In genomic region chr20:53794529-53795115, GRCh38 we compare ENCODE assay signal across 1 cellular context.
TF ChIP-seq lines count a peak whose summit lies in the region.

No MANE protein-coding gene starts in this region.

TF ChIP-seq in HepG2, 621 proteins besides CTCF, POLR2A, EP300 and RAD21 (continued from another document):
- TF ChIP-seq ZNF572 (CRISPR knock-in tag; IDR thresholded peaks at IDR 0.05) (0 out of 2 replicates have a peak, but pooled peaks have one; percentile 74), ETS1 (CRISPR knock-in tag; IDR thresholded peaks at IDR 0.05) (no peak), TERF1 (CRISPR knock-in tag; IDR thresholded peaks at IDR 0.05) (no peak), ZBTB37 (CRISPR knock-in tag; IDR thresholded peaks at IDR 0.05) (no peak), ONECUT2 (CRISPR knock-in tag; IDR thresholded peaks at IDR 0.05) (no peak), ZNF562 (CRISPR knock-in tag; IDR thresholded peaks at IDR 0.05; ENCODE audit: borderline replicate concordance) (no peak), IKZF4 (CRISPR knock-in tag; IDR thresholded peaks at IDR 0.05; ENCODE audit: borderline replicate concordance, low read depth, not compliant biosample characterization) (no peak), THAP8 (CRISPR knock-in tag; IDR thresholded peaks at IDR 0.05; ENCODE audit: borderline replicate concordance) (no peak), STAT5B (CRISPR knock-in tag; IDR thresholded peaks at IDR 0.05) (no peak), ZNF691 (CRISPR knock-in tag; IDR thresholded peaks at IDR 0.05; ENCODE audit: borderline replicate concordance, low read depth) (no peak), NFKB2 (CRISPR knock-in tag; IDR thresholded peaks at IDR 0.05; ENCODE audit: borderline replicate concordance) (no peak), ZFX (CRISPR knock-in tag; IDR thresholded peaks at IDR 0.05; ENCODE audit: low read depth) (no peak), ZNF550 (CRISPR knock-in tag; IDR thresholded peaks at IDR 0.05; ENCODE audit: borderline replicate concordance) (no peak), PLRG1 (conservative IDR thresholded peaks at IDR 0.05) (no peak), ZNF788 (CRISPR knock-in tag; IDR thresholded peaks at IDR 0.05; ENCODE audit: borderline replicate concordance) (no peak), PHB2 (IDR thresholded peaks at IDR 0.05; ENCODE audit: partially characterized antibody) (no peak), POLR2G (IDR thresholded peaks at IDR 0.05; ENCODE audit: low read depth, low read length) (no peak), SNAPC2 (CRISPR knock-in tag; IDR thresholded peaks at IDR 0.05) (no peak), KDM5B (CRISPR knock-in tag; IDR thresholded peaks at IDR 0.05; ENCODE audit: borderline replicate concordance) (no peak), ATF2 (CRISPR knock-in tag; IDR thresholded peaks at IDR 0.05) (no peak), CBX1 (IDR thresholded peaks at IDR 0.05; ENCODE audit: low read depth) (no peak), TEAD3 (CRISPR knock-in tag; optimal IDR thresholded peaks at IDR 0.05; ENCODE audit: borderline replicate concordance) (no peak), MXI1 (IDR thresholded peaks at IDR 0.05; ENCODE audit: borderline replicate concordance, low read depth, low read length) (no peak), NR0B2 (CRISPR knock-in tag; IDR thresholded peaks at IDR 0.05) (0 out of 2 replicates have a peak, but pooled peaks have one; percentile 36), HIVEP1 (CRISPR knock-in tag; IDR thresholded peaks at IDR 0.05) (peak; percentile 44; the same call in 1 of the 2 replicates), NFE2L1 (CRISPR knock-in tag; IDR thresholded peaks at IDR 0.05; ENCODE audit: borderline replicate concordance) (0 out of 2 replicates have a peak, but pooled peaks have one; percentile 26), CAMTA2 (CRISPR knock-in tag; IDR thresholded peaks at IDR 0.05; ENCODE audit: borderline replicate concordance) (0 out of 2 replicates have a peak, but pooled peaks have one; percentile 47), U2AF2 (IDR thresholded peaks at IDR 0.05; ENCODE audit: low read depth, low read length) (no peak), SIN3B (IDR thresholded peaks at IDR 0.05; ENCODE audit: low read length) (no peak), ZNF414 (CRISPR knock-in tag; IDR thresholded peaks at IDR 0.05) (no peak), HMGXB3 (CRISPR knock-in tag; IDR thresholded peaks at IDR 0.05; ENCODE audit: borderline replicate concordance) (no peak), KDM3A (CRISPR knock-in tag; IDR thresholded peaks at IDR 0.05; ENCODE audit: low read depth) (no peak), YEATS4 (CRISPR knock-in tag; IDR thresholded peaks at IDR 0.05; ENCODE audit: borderline replicate concordance) (no peak)
